8 cellular contexts compared by ENCODE assay signal in the genomic region with DNA sequence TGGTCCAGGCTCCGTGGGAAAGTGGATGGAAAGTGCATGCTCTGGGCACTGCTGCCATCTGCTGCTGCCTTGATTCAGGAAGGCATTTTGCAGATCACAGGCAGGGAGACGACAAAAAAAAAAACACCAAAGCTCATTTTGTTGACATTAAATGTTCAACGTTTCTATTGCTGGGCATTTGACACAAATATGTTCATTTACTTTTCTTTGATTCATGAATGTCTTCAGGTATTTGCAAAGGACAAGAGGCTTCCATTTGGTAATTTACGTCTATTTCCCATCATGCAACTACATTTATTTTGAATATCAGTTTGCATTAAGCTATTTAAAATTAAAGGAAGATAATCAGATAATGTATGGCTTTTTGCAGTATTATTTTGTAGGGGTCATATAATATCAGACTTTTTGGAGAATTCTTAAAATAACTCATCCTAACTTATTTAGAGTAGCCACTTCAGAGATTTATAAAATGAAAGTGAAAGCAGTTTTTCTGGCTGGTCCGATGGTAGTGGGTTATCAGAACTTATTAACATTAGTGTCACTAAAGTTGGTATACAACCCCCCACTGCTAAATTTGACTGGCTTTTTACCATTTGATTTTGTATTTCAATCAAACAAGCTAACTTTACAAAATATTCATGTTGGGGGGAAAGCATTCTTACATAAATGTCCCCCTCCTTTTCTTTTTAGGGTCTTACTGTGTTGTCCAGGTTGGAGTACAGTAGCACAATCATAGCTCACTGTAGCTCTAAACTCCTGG.
DNase-seq lines count a peak whose midpoint lies in the region; ATAC-seq, FAIRE-seq and TF ChIP-seq lines count a peak whose summit lies in the region.

No MANE protein-coding gene starts in this region.

- no peak overlapping the region for H3K9ac ChIP-seq in neuronal stem cell (ENCODE audit: low read depth, low read length, poor library complexity)

- H3K27me3 ChIP-seq in Peyer's patch = no peaks in the 10 kb centered on the region
- H3K27me3 ChIP-seq in neuronal stem cell (ENCODE audit: control insufficient read depth in 3 of 3, insufficient read depth in 3 of 3, low read depth in 1 of 3, low read length in 3 of 3) = peaks cover 0 to 4% (median 0%) of the 10 kb centered on the region in 3 experiments
- no peaks in the 10 kb centered on the region for H3K27me3 ChIP-seq in transverse colon

- no peak overlapping the region for H4K91ac ChIP-seq in neuronal stem cell (ENCODE audit: low read depth, low read length, poor library complexity)

- peak; percentile 89 for DNase-seq in DMS53 (lab: John Stamatoyannopoulos, UW)
- DNase-seq in Jurkat, Clone E6-1 (ENCODE audit: low read depth, low spot score) = peak; percentile 64
- DNase-seq in Peyer's patch = peak; percentile 59 to 87 (median 72)
- peak; percentile 79 for DNase-seq in activated naive CD4-positive, alpha-beta T cell treated with anti-CD3 and anti-CD28 coated beads, Interleukin-2, amount 10 ng/mL, durations not matched to agents 7 days and 5 days
- DNase-seq in frontal cortex (ENCODE audit: low spot score in 2 of 2) = peak; percentile 67 to 70
- DNase-seq in neuronal stem cell (ENCODE audit: low spot score) = no peak
- DNase-seq in transverse colon = peak; percentile 73

- H2AK5ac ChIP-seq in neuronal stem cell (ENCODE audit: low read depth, low read length) = no peak overlapping the region

- H3K27ac Mint-ChIP-seq in activated naive CD4-positive, alpha-beta T cell treated with anti-CD3 and anti-CD28 coated beads, Interleukin-2, amount 10 ng/mL, durations not matched to agents 7 days and 5 days = peak overlapping the region; percentile 87

- H3K18ac ChIP-seq in neuronal stem cell (ENCODE audit: low read length) = no peak overlapping the region

- peaks cover 2% of the 10 kb centered on the region for H3K79me1 ChIP-seq in neuronal stem cell (ENCODE audit: low read depth, low read length)

- H3K27ac ChIP-seq in Peyer's patch (peak overlapping the region; percentile 13 to 65 (median 48)), neuronal stem cell (replicated peaks; ENCODE audit: low read length) (no peak overlapping the region), transverse colon (peak overlapping the region; percentile 66 to 76 (median 72))

- H3K4ac ChIP-seq in neuronal stem cell (ENCODE audit: low read length) = no peak overlapping the region

- H3K4me1 Mint-ChIP-seq in activated naive CD4-positive, alpha-beta T cell treated with anti-CD3 and anti-CD28 coated beads, Interleukin-2, amount 10 ng/mL, durations not matched to agents 7 days and 5 days = peaks cover 34% of the 10 kb centered on the region

- H3K4me1 ChIP-seq in Peyer's patch (peaks cover 0 to 16% (median 2%) of the 10 kb centered on the region in 4 donors), neuronal stem cell (ENCODE audit: control insufficient read depth in 2 of 2, insufficient read depth in 1 of 2, low read depth in 1 of 2, low read length in 2 of 2) (peaks cover 5 to 6% of the 10 kb centered on the region in 2 donors), transverse colon (peaks cover 3 to 23% (median 15%) of the 10 kb centered on the region in 4 donors)

- TF ChIP-seq EP300 in transverse colon (IDR thresholded peaks at IDR 0.05; ENCODE audit: low read depth) = no peak

- H2BK12ac ChIP-seq in neuronal stem cell (ENCODE audit: low read length) = no peak overlapping the region

- peak overlapping the region; percentile 89 for H3K4me3 Mint-ChIP-seq in activated naive CD4-positive, alpha-beta T cell treated with anti-CD3 and anti-CD28 coated beads, Interleukin-2, amount 10 ng/mL, durations not matched to agents 7 days and 5 days

- H3K36me3 ChIP-seq in Peyer's patch (no peaks in the 10 kb centered on the region), neuronal stem cell (replicated peaks in 1 of 2; ENCODE audit: control insufficient read depth in 2 of 2, insufficient read depth in 2 of 2, low read length in 2 of 2) (no peaks in the 10 kb centered on the region), transverse colon (no peaks in the 10 kb centered on the region)

- no peak overlapping the region for H4K8ac ChIP-seq in neuronal stem cell (ENCODE audit: low read depth, low read length)

- no peak overlapping the region for H2BK5ac ChIP-seq in neuronal stem cell (ENCODE audit: low read length)

- FAIRE-seq in frontal cortex (lab: Jason Lieb, UNC) = peak; percentile 55

- no peaks in the 10 kb centered on the region for H3K9me3 Mint-ChIP-seq in activated naive CD4-positive, alpha-beta T cell treated with anti-CD3 and anti-CD28 coated beads, Interleukin-2, amount 10 ng/mL, durations not matched to agents 7 days and 5 days

- H2BK120ac ChIP-seq in neuronal stem cell (ENCODE audit: low read depth, low read length) = no peak overlapping the region

- CTCF ChIA-PET in activated naive CD4-positive, alpha-beta T cell treated with anti-CD3 and anti-CD28 coated beads, Interleukin-2, amount 10 ng/mL, durations not matched to agents 7 days and 5 days (lab: Charles Lee) = interaction anchor here (0.6 to 3.1 kb wide), 18 partner anchors 21 to 754 kb away, joined by 3 to 24 read pairs (median 6); a partner anchor contains a TSS

- no peak overlapping the region for H2BK15ac ChIP-seq in neuronal stem cell (ENCODE audit: low read length)

- intact Hi-C loops in transverse colon (cut with DNase I; ENCODE audit: low total_unique reads) = no loop called here

- H3K4me3 ChIP-seq in Jurkat, Clone E6-1 (ENCODE audit: low read length) = peak overlapping the region; percentile 66
- H3K4me3 ChIP-seq in Peyer's patch (peak overlapping the region; percentile 35 to 68 (median 55)), neuronal stem cell (ENCODE audit: low read length in 2 of 2) (peak overlapping the region in 1 of 2 donors; percentile 56), transverse colon (peak overlapping the region; percentile 23 to 62 (median 47))

- TF ChIP-seq CTCF in Peyer's patch (IDR thresholded peaks at IDR 0.05) = peak; percentile 31 to 72 (median 62)
- TF ChIP-seq CTCF in transverse colon (IDR thresholded peaks at IDR 0.05) = peak; percentile 54 to 64 (median 56)

- peak overlapping the region; percentile 86 for H2AFZ ChIP-seq in neuronal stem cell (ENCODE audit: low read length)

- H3K9me3 ChIP-seq in Peyer's patch (no peaks in the 10 kb centered on the region), neuronal stem cell (replicated peaks in 1 of 2; ENCODE audit: control insufficient read depth in 2 of 2, insufficient read depth in 1 of 2, low read depth in 1 of 2, low read length in 2 of 2) (no peaks in the 10 kb centered on the region), transverse colon (no peaks in the 10 kb centered on the region)

- no peak for TF ChIP-seq POLR2A in Peyer's patch (IDR thresholded peaks at IDR 0.05)
- TF ChIP-seq POLR2A in transverse colon (IDR thresholded peaks at IDR 0.05) = no peak

- in situ Hi-C loops in transverse colon (cut with MboI; ENCODE audit: low pct_ligation_motif_present in 1 of 4, low pct_unique_long_range_greater_than_20kb in 1 of 4, low sequenced_read_pairs in 3 of 4) = loop anchor here (10.0 to 25.0 kb wide), 6 partner anchors 78 to 701 kb away; a partner anchor contains a TSS

- peaks cover 36% of the 10 kb centered on the region for H3K27me3 Mint-ChIP-seq in activated naive CD4-positive, alpha-beta T cell treated with anti-CD3 and anti-CD28 coated beads, Interleukin-2, amount 10 ng/mL, durations not matched to agents 7 days and 5 days

- H3K36me3 Mint-ChIP-seq in activated naive CD4-positive, alpha-beta T cell treated with anti-CD3 and anti-CD28 coated beads, Interleukin-2, amount 10 ng/mL, durations not matched to agents 7 days and 5 days = no peaks in the 10 kb centered on the region

- H3K4me2 ChIP-seq in neuronal stem cell (ENCODE audit: insufficient read depth, low read length, poor library complexity, severe bottlenecking) = no peak overlapping the region

- peak; percentile 65 for ATAC-seq in GM21515 (IDR thresholded peaks at IDR 0.05; ENCODE audit: unreplicated experiment)

- no peak overlapping the region for H3K14ac ChIP-seq in neuronal stem cell (ENCODE audit: low read length)

- H3K23ac ChIP-seq in neuronal stem cell (ENCODE audit: low read depth, low read length, poor library complexity) = no peak overlapping the region

- no CpG with 5 or more reads among the region's 5 CpGs for WGBS in neuronal stem cell (ENCODE audit: extremely low coverage in 2 of 2, insufficient read length in 2 of 2, insufficient replicate concordance in 1 of 2), 2 donors
- 0 to 1% methylated on average over 5 of the region's 5 CpGs for WGBS in transverse colon (ENCODE audit: low coverage in 1 of 2), 2 donors
